18 cellular contexts compared by ENCODE assay signal in the genomic region with DNA sequence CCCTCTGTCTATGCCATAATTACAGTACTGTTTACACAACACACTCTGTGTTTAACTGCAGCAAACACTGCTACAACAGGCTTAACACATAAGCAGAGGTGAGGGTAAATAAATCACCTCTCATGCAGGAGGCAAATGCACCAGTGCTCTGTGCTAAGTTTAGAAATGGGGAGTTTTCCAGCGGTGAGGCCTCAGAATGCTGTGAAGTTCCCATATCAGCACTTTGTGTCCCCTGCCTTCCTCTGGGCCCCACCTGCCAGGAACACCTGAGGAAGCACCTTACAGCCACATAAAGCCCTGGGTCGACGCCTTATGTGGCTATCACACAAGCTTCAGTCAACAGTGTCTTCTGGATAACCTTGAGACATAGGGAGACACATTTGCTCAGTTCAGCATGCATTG.
DNase-seq lines count a peak whose midpoint lies in the region; ATAC-seq and TF ChIP-seq lines count a peak whose summit lies in the region.
"Had no signal": no experiment of that assay in that cellular context is flagged by ENCODE, and none has a peak within 500 bp of the region (broad histone marks: within the 10 kb centered on the region; RNA-seq: fewer than 3 reads in every experiment).

No MANE protein-coding gene starts in this region.

- no peaks in the 10 kb centered on the region for H3K9me3 ChIP-seq in naive thymus-derived CD4-positive, alpha-beta T cell (ENCODE audit: control insufficient read depth in 2 of 3, low read length in 3 of 3)
- H3K9me3 ChIP-seq: BLaER1 had no signal

- no peak overlapping the region for H3K4me3 ChIP-seq in naive thymus-derived CD4-positive, alpha-beta T cell (ENCODE audit: low read length)
- H3K4me3 ChIP-seq: BLaER1 had no signal

- no peaks in the 10 kb centered on the region for H3K27me3 ChIP-seq in naive thymus-derived CD4-positive, alpha-beta T cell (ENCODE audit: control insufficient read depth in 2 of 2, insufficient read depth in 2 of 2, low read length in 2 of 2)
- H3K27me3 ChIP-seq: BLaER1 had no signal

- CTCF ChIA-PET in MCF 10A (lab: Yijun Ruan, JAX) = no interaction called here
- CTCF ChIA-PET in naive thymus-derived CD4-positive, alpha-beta T cell (lab: Charles Lee) = no interaction called here

- ATAC-seq in left lobe of liver = peak; percentile 75
- no peak for ATAC-seq in naive thymus-derived CD4-positive, alpha-beta T cell
- ATAC-seq: CD8-positive, alpha-beta T cell; Panc1; SK-N-SH treated with all-trans-retinoic acid at 6 μM for 48 hours had no signal

- no peak overlapping the region for H3K27ac ChIP-seq in naive thymus-derived CD4-positive, alpha-beta T cell (ENCODE audit: low read depth, low read length)
- H3K27ac ChIP-seq: BLaER1 had no signal

- no peaks in the 10 kb centered on the region for H3K36me3 ChIP-seq in naive thymus-derived CD4-positive, alpha-beta T cell (ENCODE audit: control insufficient read depth in 2 of 3, insufficient read depth in 3 of 3, low read length in 3 of 3)
- H3K36me3 ChIP-seq: BLaER1 had no signal

- H3K4me1 Mint-ChIP-seq in MCF 10A (ENCODE audit: insufficient read depth, unreplicated experiment) = no peaks in the 10 kb centered on the region
- peaks cover 20% of the 10 kb centered on the region for H3K4me1 Mint-ChIP-seq in progenitor cell of endocrine pancreas (ENCODE audit: low read depth)
- no peaks in the 10 kb centered on the region for H3K4me1 Mint-ChIP-seq in naive thymus-derived CD4-positive, alpha-beta T cell

- intact Hi-C loops in MCF 10A (cut with micrococcal nuclease) = no loop called here
- intact Hi-C loops in naive thymus-derived CD4-positive, alpha-beta T cell (cut with micrococcal nuclease) = no loop called here

- H3K36me3 Mint-ChIP-seq in MCF 10A (ENCODE audit: insufficient read depth, unreplicated experiment) = no peaks in the 10 kb centered on the region
- H3K36me3 Mint-ChIP-seq in progenitor cell of endocrine pancreas (ENCODE audit: insufficient read depth) = no peaks in the 10 kb centered on the region
- peaks cover 0 to 4% (median 0%) of the 10 kb centered on the region in 5 donors for H3K36me3 Mint-ChIP-seq in naive thymus-derived CD4-positive, alpha-beta T cell
- H3K36me3 Mint-ChIP-seq: CD8-positive, alpha-beta T cell had no signal

- H3K4me3 Mint-ChIP-seq in MCF 10A (ENCODE audit: unreplicated experiment) = no peak overlapping the region
- H3K4me3 Mint-ChIP-seq in progenitor cell of endocrine pancreas (ENCODE audit: low read depth) = no peak overlapping the region
- no peak overlapping the region for H3K4me3 Mint-ChIP-seq in naive thymus-derived CD4-positive, alpha-beta T cell
- H3K4me3 Mint-ChIP-seq: CD8-positive, alpha-beta T cell had no signal

- H3K27ac Mint-ChIP-seq in MCF 10A (ENCODE audit: low read depth, unreplicated experiment) (no peak overlapping the region), progenitor cell of endocrine pancreas (peak overlapping the region; percentile 88)
- H3K27ac Mint-ChIP-seq in naive thymus-derived CD4-positive, alpha-beta T cell = no peak overlapping the region
- H3K27ac Mint-ChIP-seq: CD8-positive, alpha-beta T cell had no signal

- no TSS peak for BruUV-seq in MCF 10A (replicated peaks; lab: Mats Ljungman, UMichigan)

- TF ChIP-seq CTCF in MCF 10A (IDR thresholded peaks at IDR 0.05; ENCODE audit: unreplicated experiment) (no peak), progenitor cell of endocrine pancreas (IDR thresholded peaks at IDR 0.05; ENCODE audit: unreplicated experiment) (no peak)

- POLR2A ChIA-PET in MCF 10A (lab: Yijun Ruan, JAX) = no interaction called here
- POLR2A ChIA-PET in naive thymus-derived CD4-positive, alpha-beta T cell (lab: Charles Lee) = no interaction called here

- in situ Hi-C loops in T47D (cut with HindIII; ENCODE audit: low pct_unique_long_range_greater_than_20kb, low sequenced_read_pairs) = no loop called here

- no peaks in the 10 kb centered on the region for H3K27me3 Mint-ChIP-seq in MCF 10A (ENCODE audit: insufficient read depth, unreplicated experiment)
- H3K27me3 Mint-ChIP-seq in progenitor cell of endocrine pancreas = peaks cover 28% of the 10 kb centered on the region
- H3K27me3 Mint-ChIP-seq in naive thymus-derived CD4-positive, alpha-beta T cell = peaks cover 0 to 11% (median 0%) of the 10 kb centered on the region in 5 donors

- H3K4me1 ChIP-seq in naive thymus-derived CD4-positive, alpha-beta T cell (ENCODE audit: control insufficient read depth in 2 of 2, insufficient read depth in 2 of 2, low read length in 2 of 2) = no peaks in the 10 kb centered on the region
- H3K4me1 ChIP-seq: BLaER1 had no signal

- peak; percentile 6 to 18 for DNase-seq in T47D (ENCODE audit: low read depth in 1 of 2, low spot score in 1 of 2)
- DNase-seq in MCF 10A (ENCODE audit: unreplicated experiment) = no peak
- peak; percentile 36 for DNase-seq in NCI-H2029 treated with DMSO at 0.1 percent for 48 hours (lab: John Stamatoyannopoulos, UW)
- no peak for DNase-seq in left lobe of liver (ENCODE audit: low spot score)
- DNase-seq in progenitor cell of endocrine pancreas (ENCODE audit: low spot score, unreplicated experiment) = no peak
- DNase-seq in NCI-H526 (lab: John Stamatoyannopoulos, UW) = no peak
- DNase-seq in naive thymus-derived CD4-positive, alpha-beta T cell = no peak
- no peak for DNase-seq in 8988T
- DNase-seq: CD8-positive, alpha-beta T cell; GOT3; KG1; NCI-H1436; NCI-H2227 treated with DMSO at 0.1 percent for 48 hours; NCI-H526 treated with DMSO at 0.1 percent for 48 hours; SHP77 had no signal

- H3K9me3 Mint-ChIP-seq in MCF 10A (ENCODE audit: unreplicated experiment) (peaks cover 28% of the 10 kb centered on the region), progenitor cell of endocrine pancreas (ENCODE audit: low read depth) (peaks cover 3% of the 10 kb centered on the region)
- H3K9me3 Mint-ChIP-seq in naive thymus-derived CD4-positive, alpha-beta T cell = peaks cover 5 to 34% (median 12%) of the 10 kb centered on the region in 11 donors

Comparison
In these comparisons a context has a peak if more than half of its experiments do, and no peak if none do; other contexts are left out.
1. DNase-seq: peak in T47D (2 of 2) and NCI-H2029 treated with DMSO at 0.1 percent for 48 hours (single experiment); none in MCF 10A (single experiment), left lobe of liver (single experiment), progenitor cell of endocrine pancreas (single experiment), NCI-H526 (0 of 2), naive thymus-derived CD4-positive, alpha-beta T cell (0 of 9) and 8988T (single experiment).